Comparison of ENCODE assay signal across 8 cellular contexts in genomic region chr11:62671604-62672528, GRCh38. TPM values are rescaled to one million over a fixed set of nuclear protein-coding genes. Genes with fewer than 3 reads are reported as not detected.
DNase-seq lines count a peak whose midpoint lies in the region; ATAC-seq and TF ChIP-seq lines count a peak whose summit lies in the region.

Gene LBHD1, minus strand, starts transcription at chr11:62672267. Its CDS starts 2,236 bp downstream, at chr11:62670031.
Gene UQCC3, plus strand, starts transcription at chr11:62671673. Its CDS starts 73 bp downstream, at chr11:62671746.

- H3K27me3 Mint-ChIP-seq in T-cell: no peaks in the 10 kb centered on the region

- intact Hi-C loops in left ventricle myocardium superior (cut with micrococcal nuclease) (no loop called here), vagina (cut with DNase I) (no loop called here)

- no peaks in the 10 kb centered on the region for H3K27me3 ChIP-seq in vagina

- CTCF ChIA-PET in T-cell (lab: Charles Lee): interaction anchor here (0.6 to 1.5 kb wide), 4 partner anchors 22 to 166 kb away, joined by 3 to 7 read pairs (median 4); partner anchors contain the start of genes TUT1 (in 1 of the 2) and ZBTB3 (in 1 of the 2)

- peaks cover 0 to 22% of the 10 kb centered on the region in 2 donors for H3K36me3 ChIP-seq in vagina

- peak within 1 kb of the TSS; percentile 62 to 66 for H3K4me3 ChIP-seq in vagina

- no peaks in the 10 kb centered on the region for H3K9me3 ChIP-seq in vagina

- H3K4me1 Mint-ChIP-seq in T-cell: peaks cover 57 to 62% (median 59%) of the 10 kb centered on the region in 3 donors

- DNase-seq in GF-D8 (lab: John Stamatoyannopoulos, UW) (peak; percentile 85), NCI-H1417 treated with DMSO at 0.1 percent for 48 hours (lab: John Stamatoyannopoulos, UW) (peak; percentile 20), T-cell (peak; percentile 50 to 77 (median 64)), amniotic stem cell (lab: John Stamatoyannopoulos, UW) (peak; percentile 44), left ventricle myocardium superior (peak; percentile 81), pulmonary artery endothelial cell (ENCODE audit: low read depth, low spot score) (peak; percentile 57), vagina (ENCODE audit: extremely low spot score in 2 of 2) (no peak)

- no peak for TF ChIP-seq CTCF in vagina (IDR thresholded peaks at IDR 0.05)

- peaks cover 20% of the 10 kb centered on the region for H3K36me3 Mint-ChIP-seq in T-cell

- peak within 1 kb of the TSS; percentile 98 to 99 for H3K27ac Mint-ChIP-seq in T-cell

- POLR2A ChIA-PET in T-cell (lab: Charles Lee): interaction anchor here (0.5 to 1.7 kb wide), 11 partner anchors 9 to 184 kb away, joined by 3 to 11 read pairs (median 3); partner anchors contain the start of genes INTS5 (in 1 of the 2) and TUT1 (in 1 of the 2)

- no peaks in the 10 kb centered on the region for H3K9me3 Mint-ChIP-seq in T-cell

- peaks cover 59% of the 10 kb centered on the region for H3K4me1 ChIP-seq in vagina

- ATAC-seq in HG02610 (IDR thresholded peaks at IDR 0.05; ENCODE audit: unreplicated experiment) (peak; percentile 56), T-cell (replicated peaks in 1 of 4) (peak; percentile 72 to 80 (median 78)), left ventricle myocardium superior (peak; percentile 89)

- peak within 1 kb of the TSS; percentile 87 for H3K27ac ChIP-seq in vagina

- peak in 1 of 2 donors; percentile 29 for TF ChIP-seq POLR2A in vagina (IDR thresholded peaks at IDR 0.05)

- H3K4me3 Mint-ChIP-seq in T-cell: peak within 1 kb of the TSS; percentile 98 to 99 (median 99)

RNA-seq across cellular contexts. Expression of gene LBHD1, which starts in this region (rescaled TPM):
- total RNA-seq in T-cell (10 to 100 TPM; 15.5 to 24.7 (median 20.7) TPM), left ventricle myocardium superior (1.7 TPM), pulmonary artery endothelial cell (2.3 and 3.3 TPM in 2 replicates), vagina (6.9 TPM)

RNA-seq across cellular contexts. Expression of gene UQCC3, which starts in this region (rescaled TPM):
- total RNA-seq in T-cell (1 to 10 TPM; 2.7 to 9.3 (median 8.1) TPM), left ventricle myocardium superior (7.7 TPM), pulmonary artery endothelial cell (10.0 and 13.0 TPM in 2 replicates), vagina (6.9 TPM)

Comparison
In these comparisons a context has a peak if more than half of its experiments do, and no peak if none do; other contexts are left out.
1. DNase-seq: peak in GF-D8 (single experiment), NCI-H1417 treated with DMSO at 0.1 percent for 48 hours (single experiment), T-cell (34 of 34), amniotic stem cell (single experiment), left ventricle myocardium superior (single experiment) and pulmonary artery endothelial cell (single experiment); none in vagina (0 of 2).
2. Peak in every context shown above with its lines, with median percentiles within 50 percentile points of each other: ATAC-seq.